In the genomic region with DNA sequence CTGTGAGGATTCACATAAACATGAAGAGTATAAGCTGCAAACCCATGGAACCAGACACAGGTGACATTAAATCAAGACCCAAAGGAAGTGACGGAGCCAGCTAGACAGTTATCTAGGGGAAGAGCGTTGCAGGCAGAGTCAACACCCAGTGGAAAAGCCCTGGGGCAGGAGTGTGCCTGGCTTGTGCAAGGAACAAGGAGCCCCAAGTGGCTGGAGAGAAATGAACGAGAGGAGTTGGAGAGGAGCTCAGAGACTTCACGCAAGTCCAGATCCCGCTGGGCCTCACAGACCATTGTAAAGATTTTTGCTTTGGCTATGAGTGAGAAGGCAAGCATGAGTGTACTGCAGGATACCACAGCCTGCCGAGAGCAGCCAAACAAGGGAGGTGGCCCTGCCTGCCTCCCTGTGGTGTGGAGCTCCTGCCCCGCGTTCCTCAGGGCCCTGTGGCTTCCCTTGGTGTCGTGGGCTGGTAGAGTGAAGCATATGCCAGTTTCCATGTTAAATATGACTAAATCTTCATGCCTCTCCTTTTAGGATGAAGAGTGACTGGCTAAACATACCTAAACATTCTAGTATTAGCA, we compare ENCODE assay signal across 14 cellular contexts.
A peak's percentile ranks its signal among the peaks of the same experiment; 100 is the strongest.
DNase-seq lines count a peak whose midpoint lies in the region; ATAC-seq and TF ChIP-seq lines count a peak whose summit lies in the region.
"Had no signal": no experiment of that assay in that cellular context is flagged by ENCODE, and none has a peak within 500 bp of the region (broad histone marks: within the 10 kb centered on the region; RNA-seq: fewer than 3 reads in every experiment).

No MANE protein-coding gene starts in this region.

- no peaks in the 10 kb centered on the region for H3K36me3 ChIP-seq in GM23338 (ENCODE audit: insufficient read depth)
- H3K36me3 ChIP-seq: BE2C, HAP-1 had no signal

- no peaks in the 10 kb centered on the region for H3K36me3 Mint-ChIP-seq in GM23338 (ENCODE audit: low read depth)
- no peaks in the 10 kb centered on the region for H3K36me3 Mint-ChIP-seq in WTC11
- no peaks in the 10 kb centered on the region for H3K36me3 Mint-ChIP-seq in natural killer cell
- no peaks in the 10 kb centered on the region for H3K36me3 Mint-ChIP-seq in activated naive CD4-positive, alpha-beta T cell treated with anti-CD3 and anti-CD28 coated beads for 36 hours (ENCODE audit: low read depth)
- H3K36me3 Mint-ChIP-seq: CD4-positive, CD25-positive, alpha-beta regulatory T cell had no signal

- DNase-seq in GM23338 (ENCODE audit: low spot score) (peak; percentile 20), WTC11 (ENCODE audit: low spot score) (no peak), islet precursor cell (peak; percentile 82), CD1c-positive myeloid dendritic cell (ENCODE audit: extremely low spot score) (no peak), natural killer cell (no peak), amniotic stem cell (lab: John Stamatoyannopoulos, UW) (no peak)
- DNase-seq in activated naive CD4-positive, alpha-beta T cell treated with anti-CD3 and anti-CD28 coated beads for 36 hours: no peak
- DNase-seq: BE2C; Calu3; CD4-positive, CD25-positive, alpha-beta regulatory T cell; DMS79; GOT3 had no signal

- CTCF ChIA-PET in WTC11 (lab: Charles Lee): interaction anchor here (0.9 to 1.6 kb wide), 3 partner anchors 32 to 428 kb away, joined by 3 read pairs; no protein-coding TSS in a partner anchor
- CTCF ChIA-PET in activated naive CD4-positive, alpha-beta T cell treated with anti-CD3 and anti-CD28 coated beads for 36 hours (lab: Charles Lee): interaction anchor here (0.7 kb wide), 1 partner anchor 170 kb away, joined by 3 read pairs; no protein-coding TSS in a partner anchor

- H3K4me2 ChIP-seq in GM23338: no peak overlapping the region
- H3K4me2 ChIP-seq: A549 had no signal

- H3K27me3 ChIP-seq in GM23338 (ENCODE audit: insufficient read depth): no peaks in the 10 kb centered on the region
- H3K27me3 ChIP-seq: BE2C had no signal

- intact Hi-C loops in natural killer cell (cut with micrococcal nuclease): no loop called here
- intact Hi-C loops in activated naive CD4-positive, alpha-beta T cell treated with anti-CD3 and anti-CD28 coated beads for 36 hours (cut with micrococcal nuclease): no loop called here

- H3K9me2 ChIP-seq in GM23338 (ENCODE audit: insufficient read depth): peaks cover 7% of the 10 kb centered on the region; the same call in 1 of the 2 replicates

- H4K20me1 ChIP-seq in GM23338 (replicated peaks; ENCODE audit: insufficient read depth): no peaks in the 10 kb centered on the region

- H3K4me3 Mint-ChIP-seq in GM23338 (no peak overlapping the region), WTC11 (no peak overlapping the region), natural killer cell (no peak overlapping the region)
- H3K4me3 Mint-ChIP-seq in activated naive CD4-positive, alpha-beta T cell treated with anti-CD3 and anti-CD28 coated beads for 36 hours: no peak overlapping the region
- H3K4me3 Mint-ChIP-seq: CD4-positive, CD25-positive, alpha-beta regulatory T cell had no signal

- H3K79me2 ChIP-seq in GM23338 (replicated peaks; ENCODE audit: insufficient read depth): no peaks in the 10 kb centered on the region

- no peak overlapping the region for H3K4me3 ChIP-seq in GM23338
- H3K4me3 ChIP-seq: A549, HAP-1 had no signal

- no peak overlapping the region for H3K27ac Mint-ChIP-seq in GM23338
- no peak overlapping the region for H3K27ac Mint-ChIP-seq in WTC11
- H3K27ac Mint-ChIP-seq in natural killer cell: no peak overlapping the region
- no peak overlapping the region for H3K27ac Mint-ChIP-seq in activated naive CD4-positive, alpha-beta T cell treated with anti-CD3 and anti-CD28 coated beads for 36 hours
- H3K27ac Mint-ChIP-seq: CD4-positive, CD25-positive, alpha-beta regulatory T cell had no signal

- peak overlapping the region; percentile 74; the same call in 1 of the 2 replicates for H2AFZ ChIP-seq in GM23338

- no peak for TF ChIP-seq CTCF in GM23338 (conservative IDR thresholded peaks at IDR 0.05; ENCODE audit: low read depth in 2 of 2)
- TF ChIP-seq CTCF in WTC11 (IDR thresholded peaks at IDR 0.05): no peak
- TF ChIP-seq CTCF in natural killer cell (IDR thresholded peaks at IDR 0.05): no peak

- ATAC-seq in GM23338: peak; percentile 61
- ATAC-seq in WTC11: peak; percentile 47
- ATAC-seq in natural killer cell: no peak
- ATAC-seq: A549 had no signal

- no peak overlapping the region for H3K27ac ChIP-seq in GM23338 (ENCODE audit: low read depth)
- H3K27ac ChIP-seq: A549 had no signal

- POLR2A ChIA-PET in WTC11 (lab: Charles Lee): no interaction called here

- no peaks in the 10 kb centered on the region for H3K4me1 ChIP-seq in GM23338 (ENCODE audit: insufficient read depth)
- H3K4me1 ChIP-seq: A549, BE2C, HAP-1 had no signal

- H3K27me3 Mint-ChIP-seq in GM23338 (ENCODE audit: insufficient read depth, low read depth, poor library complexity) (peaks cover 2% of the 10 kb centered on the region), WTC11 (ENCODE audit: low read depth) (no peaks in the 10 kb centered on the region), natural killer cell (ENCODE audit: low read depth in 2 of 2) (peaks cover 3 to 29% of the 10 kb centered on the region in 2 donors)
- H3K27me3 Mint-ChIP-seq in activated naive CD4-positive, alpha-beta T cell treated with anti-CD3 and anti-CD28 coated beads for 36 hours (ENCODE audit: low read depth): peaks cover 4% of the 10 kb centered on the region

- H3K9me3 Mint-ChIP-seq in GM23338 (no peaks in the 10 kb centered on the region), WTC11 (no peaks in the 10 kb centered on the region), natural killer cell (no peaks in the 10 kb centered on the region)
- no peaks in the 10 kb centered on the region for H3K9me3 Mint-ChIP-seq in activated naive CD4-positive, alpha-beta T cell treated with anti-CD3 and anti-CD28 coated beads for 36 hours
- H3K9me3 Mint-ChIP-seq: CD4-positive, CD25-positive, alpha-beta regulatory T cell had no signal

- H3K4me1 Mint-ChIP-seq in GM23338 (peaks cover 4% of the 10 kb centered on the region; the same call in 2 of the 3 replicates), WTC11 (peaks cover 4% of the 10 kb centered on the region), natural killer cell (no peaks in the 10 kb centered on the region)
- H3K4me1 Mint-ChIP-seq in activated naive CD4-positive, alpha-beta T cell treated with anti-CD3 and anti-CD28 coated beads for 36 hours (ENCODE audit: low read depth): no peaks in the 10 kb centered on the region
- H3K4me1 Mint-ChIP-seq: CD4-positive, CD25-positive, alpha-beta regulatory T cell had no signal

- H3F3A ChIP-seq in GM23338 (replicated peaks; ENCODE audit: low read depth): no peaks in the 10 kb centered on the region

TF ChIP-seq in GM23338, 12 proteins besides CTCF, POLR2A, EP300 and RAD21 (continues in another document):
- TF ChIP-seq EZH2phosphoT487 (IDR thresholded peaks at IDR 0.05; ENCODE audit: unreplicated experiment) (no peak), ZNF331 (CRISPR knock-in tag; IDR thresholded peaks at IDR 0.05; ENCODE audit: low read depth) (no peak)

TF ChIP-seq in WTC11, 78 proteins besides CTCF, POLR2A, EP300 and RAD21 (continues in another document):
- TF ChIP-seq, protein P1, sequence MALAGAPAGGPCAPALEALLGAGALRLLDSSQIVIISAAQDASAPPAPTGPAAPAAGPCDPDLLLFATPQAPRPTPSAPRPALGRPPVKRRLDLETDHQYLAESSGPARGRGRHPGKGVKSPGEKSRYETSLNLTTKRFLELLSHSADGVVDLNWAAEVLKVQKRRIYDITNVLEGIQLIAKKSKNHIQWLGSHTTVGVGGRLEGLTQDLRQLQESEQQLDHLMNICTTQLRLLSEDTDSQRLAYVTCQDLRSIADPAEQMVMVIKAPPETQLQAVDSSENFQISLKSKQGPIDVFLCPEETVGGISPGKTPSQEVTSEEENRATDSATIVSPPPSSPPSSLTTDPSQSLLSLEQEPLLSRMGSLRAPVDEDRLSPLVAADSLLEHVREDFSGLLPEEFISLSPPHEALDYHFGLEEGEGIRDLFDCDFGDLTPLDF (CRISPR knock-in tag; IDR thresholded peaks at IDR 0.05): no peak
- TF ChIP-seq, protein P2, sequence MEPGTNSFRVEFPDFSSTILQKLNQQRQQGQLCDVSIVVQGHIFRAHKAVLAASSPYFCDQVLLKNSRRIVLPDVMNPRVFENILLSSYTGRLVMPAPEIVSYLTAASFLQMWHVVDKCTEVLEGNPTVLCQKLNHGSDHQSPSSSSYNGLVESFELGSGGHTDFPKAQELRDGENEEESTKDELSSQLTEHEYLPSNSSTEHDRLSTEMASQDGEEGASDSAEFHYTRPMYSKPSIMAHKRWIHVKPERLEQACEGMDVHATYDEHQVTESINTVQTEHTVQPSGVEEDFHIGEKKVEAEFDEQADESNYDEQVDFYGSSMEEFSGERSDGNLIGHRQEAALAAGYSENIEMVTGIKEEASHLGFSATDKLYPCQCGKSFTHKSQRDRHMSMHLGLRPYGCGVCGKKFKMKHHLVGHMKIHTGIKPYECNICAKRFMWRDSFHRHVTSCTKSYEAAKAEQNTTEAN (CRISPR knock-in tag; IDR thresholded peaks at IDR 0.05): no peak
- TF ChIP-seq, protein P3, sequence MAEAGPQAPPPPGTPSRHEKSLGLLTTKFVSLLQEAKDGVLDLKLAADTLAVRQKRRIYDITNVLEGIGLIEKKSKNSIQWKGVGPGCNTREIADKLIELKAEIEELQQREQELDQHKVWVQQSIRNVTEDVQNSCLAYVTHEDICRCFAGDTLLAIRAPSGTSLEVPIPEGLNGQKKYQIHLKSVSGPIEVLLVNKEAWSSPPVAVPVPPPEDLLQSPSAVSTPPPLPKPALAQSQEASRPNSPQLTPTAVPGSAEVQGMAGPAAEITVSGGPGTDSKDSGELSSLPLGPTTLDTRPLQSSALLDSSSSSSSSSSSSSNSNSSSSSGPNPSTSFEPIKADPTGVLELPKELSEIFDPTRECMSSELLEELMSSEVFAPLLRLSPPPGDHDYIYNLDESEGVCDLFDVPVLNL (CRISPR knock-in tag; IDR thresholded peaks at IDR 0.05; ENCODE audit: borderline replicate concordance, low read depth): no peak

Comparison
In these comparisons a context has a peak if more than half of its experiments do, and no peak if none do; other contexts are left out.
1. ATAC-seq: peak in GM23338 (single experiment) and WTC11 (single experiment); none in natural killer cell (0 of 3).
2. DNase-seq: peak in GM23338 (single experiment) and islet precursor cell (single experiment); none in WTC11 (single experiment), CD1c-positive myeloid dendritic cell (single experiment), natural killer cell (single experiment), amniotic stem cell (single experiment) and activated naive CD4-positive, alpha-beta T cell treated with anti-CD3 and anti-CD28 coated beads for 36 hours (single experiment).